Comparison of ENCODE assay signal across 26 cellular contexts in the genomic region with DNA sequence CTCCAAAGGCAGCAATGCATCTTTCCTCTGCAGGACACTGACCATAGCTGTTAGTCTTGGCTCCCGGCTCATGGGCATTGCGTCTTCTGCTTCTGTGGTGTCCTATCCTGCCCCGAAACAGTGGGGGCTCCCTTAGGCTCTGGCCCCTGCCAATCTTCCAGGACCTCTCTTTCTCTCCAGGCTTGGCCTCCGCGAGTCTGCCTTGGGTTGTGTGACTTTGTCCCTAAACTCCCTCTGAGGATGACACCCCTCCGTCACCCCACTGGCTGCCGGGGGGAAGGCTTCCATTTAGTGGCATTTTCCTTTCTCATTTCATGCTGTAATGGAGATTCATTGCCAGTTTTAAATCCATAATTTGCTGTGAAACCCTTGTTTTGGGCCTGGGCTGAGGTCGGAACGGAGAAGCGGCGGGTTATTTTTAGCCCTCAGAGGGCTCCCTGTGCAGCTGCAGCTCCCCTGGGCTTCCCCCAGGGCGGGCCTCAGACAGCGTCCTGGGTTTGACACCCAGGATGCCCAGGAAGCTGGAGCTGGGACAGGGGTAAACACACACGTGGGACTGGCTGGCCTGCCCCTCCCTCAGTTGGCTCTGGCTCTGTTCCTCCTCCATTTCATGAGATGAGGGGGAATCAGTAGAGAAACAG.
"Had no signal": no experiment of that assay in that cellular context is flagged by ENCODE, and none has a peak within 500 bp of the region (broad histone marks: within the 10 kb centered on the region; RNA-seq: fewer than 3 reads in every experiment).

No MANE protein-coding gene starts in this region.

- H3K9me3 ChIP-seq: adrenal gland, SJCRH30, SK-N-SH had no signal

- H3K4me3 ChIP-seq: adrenal gland, breast epithelium, SJCRH30 had no signal

- H3K4me1 ChIP-seq: adrenal gland, breast epithelium, SJCRH30 had no signal

- H3K27me3 ChIP-seq: adrenal gland, breast epithelium, SJCRH30 had no signal

- DNase-seq: activated CD4-positive, alpha-beta T cell treated with anti-CD3 and anti-CD28 coated beads for 4 hours; activated CD4-positive, alpha-beta T cell treated with anti-CD3 and anti-CD28 coated beads, Interleukin-2, amount 50 U/mL, for 4 hours; activated naive CD4-positive, alpha-beta T cell treated with anti-CD3 and anti-CD28 coated beads, Interleukin-2, amount 50 U/mL, for 16 hours; activated naive CD8-positive, alpha-beta T cell treated with anti-CD3 and anti-CD28 coated beads, Interleukin-2, amount 10 ng/mL, durations not matched to agents 7 days and 5 days; activated T-cell treated with anti-CD3 and anti-CD28 coated beads, Interleukin-2, amount 50 U/mL, for 4 hours; adrenal gland; anterior cingulate cortex; central memory CD4-positive, alpha-beta T cell; NCI-H1092 treated with DMSO at 0.1 percent for 48 hours; NCI-H1417 treated with DMSO at 0.1 percent for 48 hours; NCI-H1694 treated with DMSO at 0.1 percent for 48 hours; NCI-H2029 treated with DMSO at 0.1 percent for 48 hours; NCI-H345; NCI-H510A; NCI-H526 treated with DMSO at 0.1 percent for 48 hours; NK-92 treated with Interleukin-12 subunit alpha and Interleukin-12 subunit beta, amount 100 ng/mL, for 24 hours; OCI-M1; Right ventricle myocardium superior; RPMI8226; SJCRH30; SK-N-SH; T-helper 1 cell had no signal

- H3K36me3 ChIP-seq: adrenal gland, breast epithelium, SJCRH30 had no signal

- H3K27ac ChIP-seq: adrenal gland, breast epithelium, KMS-11, SJCRH30, VCaP had no signal

- ATAC-seq: activated T-cell treated with anti-CD3 and anti-CD28 coated beads, Interleukin-2, amount 50 U/mL, for 4 hours; Panc1 had no signal

- H3K4me2 ChIP-seq: KMS-11, SK-N-SH had no signal

- H3K9ac ChIP-seq: KMS-11, SK-N-SH had no signal
